12 cellular contexts compared by ENCODE assay signal in genomic region chr1:42910985-42911384, GRCh38. TPM values are rescaled to one million over a fixed set of nuclear protein-coding genes. Genes with fewer than 3 reads are reported as not detected.
A peak's percentile ranks its signal among the peaks of the same experiment; 100 is the strongest.
DNase-seq lines count a peak whose midpoint lies in the region; TF ChIP-seq lines count a peak whose summit lies in the region.
"Had no signal": no experiment of that assay in that cellular context is flagged by ENCODE, and none has a peak within 500 bp of the region (broad histone marks: within the 10 kb centered on the region; RNA-seq: fewer than 3 reads in every experiment).

No MANE protein-coding gene starts in this region.

- DNase-seq in Karpas-422 = peak; percentile 37
- peak; percentile 56 for DNase-seq in epithelial cell of esophagus (ENCODE audit: low read depth)
- DNase-seq in mesendoderm = peak; percentile 62
- DNase-seq in foreskin fibroblast = no peak
- DNase-seq in cerebellar nuclear complex (lab: John Stamatoyannopoulos, UW) = no peak
- no peak for DNase-seq in stimulated activated CD4-positive, alpha-beta T cell treated with anti-CD3 and anti-CD28 coated beads, Interleukin-1b, Interleukin-23, amount 100 ng/mL, for 48 hours
- DNase-seq: C1 segment of cervical spinal cord; Calu3; CD4-positive, alpha-beta memory T cell; COR-L47; DND-41; GOT3 had no signal

- H3K56ac ChIP-seq in mesendoderm (ENCODE audit: low read length) = no peak overlapping the region

- H4K8ac ChIP-seq in mesendoderm (ENCODE audit: low read depth, low read length) = no peak overlapping the region

- H2BK15ac ChIP-seq in mesendoderm (replicated peaks; ENCODE audit: low read depth) = no peak overlapping the region

- H2AK5ac ChIP-seq in mesendoderm (ENCODE audit: low read length) = no peak overlapping the region

- H2AFZ ChIP-seq in Karpas-422 (ENCODE audit: low read length) = no peak overlapping the region

- H4K5ac ChIP-seq in mesendoderm (ENCODE audit: low read length) = no peak overlapping the region

- H3K9me2 ChIP-seq in Karpas-422 (replicated peaks; ENCODE audit: insufficient read depth, low read length) = no peaks in the 10 kb centered on the region

- H3K27ac ChIP-seq in Karpas-422 (ENCODE audit: low read length) = no peak overlapping the region
- no peak overlapping the region for H3K27ac ChIP-seq in mesendoderm (ENCODE audit: low read depth, low read length)

- H3K27me3 ChIP-seq in Karpas-422 (ENCODE audit: low read length) (no peaks in the 10 kb centered on the region), mesendoderm (ENCODE audit: insufficient read depth, low read length, poor library complexity) (no peaks in the 10 kb centered on the region)

- no peak for TF ChIP-seq CTCF in epithelial cell of esophagus (IDR thresholded peaks at IDR 0.05; ENCODE audit: insufficient read depth, low read depth, low read length, missing control alignments)
- no peak for TF ChIP-seq CTCF in foreskin fibroblast (IDR thresholded peaks at IDR 0.05; ENCODE audit: low read depth, low read length)

- no peak overlapping the region for H3K9ac ChIP-seq in Karpas-422 (ENCODE audit: low read length)
- no peak overlapping the region for H3K9ac ChIP-seq in mesendoderm (ENCODE audit: low read length)

- H3K9me3 ChIP-seq in Karpas-422 (ENCODE audit: low read length) = peaks cover 11% of the 10 kb centered on the region

- no peak overlapping the region for H3K4ac ChIP-seq in mesendoderm (ENCODE audit: low read depth, low read length)

- H2BK120ac ChIP-seq in mesendoderm (ENCODE audit: low read depth, low read length) = no peak overlapping the region

- no peaks in the 10 kb centered on the region for H3K79me1 ChIP-seq in mesendoderm (ENCODE audit: low read length)

- H3K18ac ChIP-seq in mesendoderm (ENCODE audit: low read length) = no peak overlapping the region

- no peaks in the 10 kb centered on the region for H3K79me2 ChIP-seq in Karpas-422 (ENCODE audit: low read length)
- no peaks in the 10 kb centered on the region for H3K79me2 ChIP-seq in mesendoderm (ENCODE audit: control insufficient read depth, insufficient read depth, low read length)

- no peak overlapping the region for H3K23ac ChIP-seq in mesendoderm (ENCODE audit: low read length)

- no peaks in the 10 kb centered on the region for H4K20me1 ChIP-seq in Karpas-422 (ENCODE audit: insufficient read depth, low read depth, low read length)

- H3K4me1 ChIP-seq in Karpas-422 (ENCODE audit: low read length) = no peaks in the 10 kb centered on the region
- no peaks in the 10 kb centered on the region for H3K4me1 ChIP-seq in mesendoderm (ENCODE audit: control insufficient read depth, low read depth, low read length)

- H3K4me3 ChIP-seq in Karpas-422 (ENCODE audit: low read length) (no peak overlapping the region), epithelial cell of esophagus (ENCODE audit: low read length) (no peak overlapping the region), mesendoderm (ENCODE audit: low read length) (no peak overlapping the region), foreskin fibroblast (ENCODE audit: low read depth in 1 of 2, low read length in 2 of 2) (no peak overlapping the region)

- H3K4me2 ChIP-seq in Karpas-422 (ENCODE audit: low read depth, low read length, poor library complexity, severe bottlenecking) = no peak overlapping the region
- no peak overlapping the region for H3K4me2 ChIP-seq in mesendoderm (ENCODE audit: low read length)

- H3K36me3 ChIP-seq in Karpas-422 (ENCODE audit: insufficient read depth, low read length) = no peaks in the 10 kb centered on the region; the same call in 1 of the 2 replicates
- H3K36me3 ChIP-seq in mesendoderm (ENCODE audit: control insufficient read depth, insufficient read depth, low read length) = no peaks in the 10 kb centered on the region

- no peak overlapping the region for H2BK5ac ChIP-seq in mesendoderm (ENCODE audit: low read length)

RNA-seq across cellular contexts. Expression of gene SLC2A1, which starts 47.7 kb away (rescaled TPM):
- total RNA-seq in Karpas-422 (2014; rRNA removed; shearing (Covaris generic); ENCODE audit: low replicate concordance) = 72.2 and 83.8 TPM in 2 replicates
- polyA plus RNA-seq in mesendoderm (2013, experiment 1 of 2) = 253 TPM
- 262 TPM for polyA plus RNA-seq in mesendoderm (2013, experiment 2 of 2)

Comparison
In these comparisons a context has a peak if more than half of its experiments do, and no peak if none do; other contexts are left out.
1. DNase-seq: peak in Karpas-422 (single experiment), epithelial cell of esophagus (single experiment) and mesendoderm (single experiment); none in foreskin fibroblast (0 of 2), cerebellar nuclear complex (0 of 2) and stimulated activated CD4-positive, alpha-beta T cell treated with anti-CD3 and anti-CD28 coated beads, Interleukin-1b, Interleukin-23, amount 100 ng/mL, for 48 hours (single experiment).